Comparison of ENCODE assay signal across 10 cellular contexts in genomic region chr2:181678033-181678586, GRCh38. TPM values are rescaled to one million over a fixed set of nuclear protein-coding genes. Genes with fewer than 3 reads are reported as not detected.
DNase-seq lines count a peak whose midpoint lies in the region; ATAC-seq, FAIRE-seq and TF ChIP-seq lines count a peak whose summit lies in the region.
"Had no signal": no experiment of that assay in that cellular context is flagged by ENCODE, and none has a peak within 500 bp of the region (broad histone marks: within the 10 kb centered on the region; RNA-seq: fewer than 3 reads in every experiment).

No MANE protein-coding gene starts in this region.

- no peak overlapping the region for H3K27ac ChIP-seq in neural progenitor cell
- H3K27ac ChIP-seq: HL-60 had no signal

- peaks cover 9% of the 10 kb centered on the region for H3F3A ChIP-seq in neural progenitor cell (ENCODE audit: low read depth)

- ATAC-seq in esophagus mucosa, result peak; percentile 64
- ATAC-seq in HG02763 (IDR thresholded peaks at IDR 0.05; ENCODE audit: unreplicated experiment), result no peak
- ATAC-seq in HG03139 (IDR thresholded peaks at IDR 0.05; ENCODE audit: unreplicated experiment), result no peak

- H3K36me3 Mint-ChIP-seq in neural progenitor cell, result no peaks in the 10 kb centered on the region

- no peak overlapping the region for H3K4me3 ChIP-seq in neural progenitor cell

- H4K20me1 ChIP-seq in neural progenitor cell (ENCODE audit: low read depth), result peaks cover 64% of the 10 kb centered on the region

- no peaks in the 10 kb centered on the region for H3K9me3 Mint-ChIP-seq in neural progenitor cell

- H3K4me1 ChIP-seq in neural progenitor cell, result peaks cover 5% of the 10 kb centered on the region

- no peaks in the 10 kb centered on the region for H3K79me2 ChIP-seq in neural progenitor cell (ENCODE audit: low read depth)

- H3K9me3 ChIP-seq in neural progenitor cell (ENCODE audit: low read depth), result no peaks in the 10 kb centered on the region

- peak overlapping the region; percentile 40 for H3K4me3 Mint-ChIP-seq in neural progenitor cell

- no peak for TF ChIP-seq CTCF in neural progenitor cell (IDR thresholded peaks at IDR 0.05)

- no peak overlapping the region for H2AFZ ChIP-seq in neural progenitor cell (replicated peaks)

- DNase-seq in EL (peak; percentile 55), HTR-8/SVneo (ENCODE audit: insufficient read length, low spot score) (peak; percentile 45), neural progenitor cell (ENCODE audit: low spot score) (peak; percentile 96), NCI-H2196 (lab: John Stamatoyannopoulos, UW; ENCODE audit: unreplicated experiment) (no peak)
- DNase-seq in activated CD8-positive, alpha-beta memory T cell treated with anti-CD3 and anti-CD28 coated beads, Interleukin-2, amount 50 U/mL, for 1 hour (ENCODE audit: extremely low read depth), result peak; percentile 32

- H3K27ac Mint-ChIP-seq in neural progenitor cell, result no peak overlapping the region

- no peak overlapping the region for H3K4me2 ChIP-seq in neural progenitor cell

- H3K27me3 ChIP-seq in neural progenitor cell, result peaks cover 100% of the 10 kb centered on the region

- peaks cover 36% of the 10 kb centered on the region for H3K4me1 Mint-ChIP-seq in neural progenitor cell

- H3K36me3 ChIP-seq in neural progenitor cell, result no peaks in the 10 kb centered on the region

- peaks cover 76% of the 10 kb centered on the region for H3K27me3 Mint-ChIP-seq in neural progenitor cell (ENCODE audit: insufficient read depth, low read depth)

- H3K9ac ChIP-seq in neural progenitor cell, result no peak overlapping the region

- FAIRE-seq in HTR-8/SVneo (lab: Jason Lieb, UNC), result no peak

RNA-seq across cellular contexts. Expression of gene NEUROD1, which starts 2.2 kb away (rescaled TPM):
- not detected for total RNA-seq in esophagus mucosa
- not detected in 2 replicates for total RNA-seq in neural progenitor cell (ENCODE audit: low replicate concordance)
- total RNA-seq: mononuclear cell had no signal

RNA-seq across cellular contexts. Expression of gene CERKL, which starts 21.2 kb away (rescaled TPM):
- total RNA-seq in esophagus mucosa, result not detected
- total RNA-seq in neural progenitor cell (ENCODE audit: low replicate concordance), result 0.25 TPM in 1 of 2 replicates, not detected in the other
